In genomic region chr6:30615958-30616810, GRCh38 we compare ENCODE assay signal across 6 cellular contexts. TPM values are rescaled to one million over a fixed set of nuclear protein-coding genes. Genes with fewer than 3 reads are reported as not detected.
DNase-seq lines count a peak whose midpoint lies in the region; ATAC-seq and TF ChIP-seq lines count a peak whose summit lies in the region.

No MANE protein-coding gene starts in this region.

- TF ChIP-seq CTCF in AG09309 (IDR thresholded peaks at IDR 0.05; ENCODE audit: control insufficient read depth, insufficient read depth, low read depth, low read length, missing control alignments) (no peak), LNCaP clone FGC (IDR thresholded peaks at IDR 0.05; ENCODE audit: control insufficient read depth, extremely low read depth, insufficient read depth) (no peak), tibial artery (IDR thresholded peaks at IDR 0.05) (no peak)
- TF ChIP-seq CTCF in activated CD8-positive, alpha-beta T cell treated with anti-CD3 and anti-CD28 coated beads for 36 hours (IDR thresholded peaks at IDR 0.05): no peak

- H3K36me3 Mint-ChIP-seq in activated CD8-positive, alpha-beta T cell treated with anti-CD3 and anti-CD28 coated beads for 36 hours (ENCODE audit: low read depth): peaks cover 73% of the 10 kb centered on the region

- no peaks in the 10 kb centered on the region for H3K27me3 Mint-ChIP-seq in activated CD8-positive, alpha-beta T cell treated with anti-CD3 and anti-CD28 coated beads for 36 hours

- peaks cover 45% of the 10 kb centered on the region for H3K4me1 Mint-ChIP-seq in activated CD8-positive, alpha-beta T cell treated with anti-CD3 and anti-CD28 coated beads for 36 hours (ENCODE audit: low read depth)

- no peaks in the 10 kb centered on the region for H3K9me3 Mint-ChIP-seq in activated CD8-positive, alpha-beta T cell treated with anti-CD3 and anti-CD28 coated beads for 36 hours

- peak overlapping the region; percentile 97 for H3K9ac ChIP-seq in iPS-18a (ENCODE audit: low read length)

- H3K27ac ChIP-seq in iPS-18a (ENCODE audit: low read length) (peak overlapping the region; percentile 88), tibial artery (peak overlapping the region; percentile 96 to 98)

- H3K27me3 ChIP-seq in iPS-18a (ENCODE audit: control insufficient read depth, insufficient read depth, low read length): no peaks in the 10 kb centered on the region
- no peaks in the 10 kb centered on the region for H3K27me3 ChIP-seq in tibial artery

- H3K9me3 ChIP-seq in iPS-18a (ENCODE audit: control insufficient read depth, low read depth, low read length): no peaks in the 10 kb centered on the region
- H3K9me3 ChIP-seq in tibial artery: no peaks in the 10 kb centered on the region

- POLR2A ChIA-PET in activated CD8-positive, alpha-beta T cell treated with anti-CD3 and anti-CD28 coated beads for 36 hours (lab: Charles Lee): interaction anchor here (0.6 to 5.3 kb wide), 36 partner anchors 10 to 582 kb away, joined by 3 to 121 read pairs (median 5); partner anchors contain the start of genes ABCF1, ATAT1, C6orf136 and DHX16

- CTCF ChIA-PET in activated CD8-positive, alpha-beta T cell treated with anti-CD3 and anti-CD28 coated beads for 36 hours (lab: Charles Lee): interaction anchor here (1.5 to 4.7 kb wide), 3 partner anchors 19 to 105 kb away, joined by 5 to 50 read pairs (median 6); partner anchors contain the start of gene TUBB

- peak overlapping the region; percentile 95 for H3K4me3 Mint-ChIP-seq in activated CD8-positive, alpha-beta T cell treated with anti-CD3 and anti-CD28 coated beads for 36 hours

- H3K4me1 ChIP-seq in iPS-18a (ENCODE audit: control insufficient read depth, low read depth, low read length) (peaks cover 10% of the 10 kb centered on the region), tibial artery (peaks cover 0 to 46% (median 33%) of the 10 kb centered on the region in 4 donors)

- H3K4me3 ChIP-seq in AG09309 (ENCODE audit: control insufficient read depth, low read depth, low read length) (peak overlapping the region; percentile 95), LNCaP clone FGC (ENCODE audit: low read depth, low read length) (peak overlapping the region; percentile 79), iPS-18a (ENCODE audit: low read length) (peak overlapping the region; percentile 96), tibial artery (peak overlapping the region; percentile 87 to 90)

- no peak for DNase-seq in AG09309 (ENCODE audit: low read depth)
- no peak for DNase-seq in LNCaP clone FGC (ENCODE audit: low read depth)
- DNase-seq in activated CD8-positive, alpha-beta T cell treated with anti-CD3 and anti-CD28 coated beads for 36 hours: no peak
- no peak for DNase-seq in tibial artery

- intact Hi-C loops in activated CD8-positive, alpha-beta T cell treated with anti-CD3 and anti-CD28 coated beads for 36 hours (cut with micrococcal nuclease): loop anchor here (2.0 to 5.0 kb wide), 3 partner anchors 66 to 129 kb away; partner anchors contain the start of genes HLA-E and TUBB
- intact Hi-C loops in tibial artery (cut with DNase I; ENCODE audit: low total_unique reads): loop anchor here (5.0 kb wide), 2 partner anchors 59 to 106 kb away; partner anchors contain the start of genes GNL1, PRR3 and TUBB

- ATAC-seq in activated CD8-positive, alpha-beta T cell treated with anti-CD3 and anti-CD28 coated beads for 36 hours: no peak
- ATAC-seq in HG03565 (IDR thresholded peaks at IDR 0.05; ENCODE audit: unreplicated experiment): no peak

- peak overlapping the region; percentile 98 for H3K27ac Mint-ChIP-seq in activated CD8-positive, alpha-beta T cell treated with anti-CD3 and anti-CD28 coated beads for 36 hours

- peaks cover 20% of the 10 kb centered on the region for H3K36me3 ChIP-seq in iPS-18a (ENCODE audit: control insufficient read depth, low read depth, low read length)
- H3K36me3 ChIP-seq in tibial artery: peaks cover 30 to 32% (median 31%) of the 10 kb centered on the region in 3 donors

RNA-seq across cellular contexts. Expression of gene PPP1R10, which starts 0.9 kb away (rescaled TPM):
- total RNA-seq in activated CD8-positive, alpha-beta T cell treated with anti-CD3 and anti-CD28 coated beads for 36 hours: 10 to 100 TPM; 59.0 to 59.8 TPM

RNA-seq across cellular contexts. Expression of gene MRPS18B, which starts 1.5 kb away (rescaled TPM):
- total RNA-seq in activated CD8-positive, alpha-beta T cell treated with anti-CD3 and anti-CD28 coated beads for 36 hours: 100 to 1,000 TPM; 109 to 110 TPM

RNA-seq across cellular contexts. Expression of gene ATAT1, which starts 10.5 kb away (rescaled TPM):
- 1 to 10 TPM; 7.5 to 7.8 TPM for total RNA-seq in activated CD8-positive, alpha-beta T cell treated with anti-CD3 and anti-CD28 coated beads for 36 hours

RNA-seq across cellular contexts. Expression of gene C6orf136, which starts 30.7 kb away (rescaled TPM):
- 10 to 100 TPM; 34.8 to 40.1 TPM for total RNA-seq in activated CD8-positive, alpha-beta T cell treated with anti-CD3 and anti-CD28 coated beads for 36 hours

RNA-seq across cellular contexts. Expression of gene ABCF1, which starts 44.9 kb away (rescaled TPM):
- total RNA-seq in activated CD8-positive, alpha-beta T cell treated with anti-CD3 and anti-CD28 coated beads for 36 hours: 10 to 100 TPM; 86.9 to 88.0 TPM
